In genomic region chr15:48999314-48999713, GRCh38 we compare ENCODE assay signal across 27 cellular contexts. TPM values are rescaled to one million over a fixed set of nuclear protein-coding genes. Genes with fewer than 3 reads are reported as not detected.
"Had no signal": no experiment of that assay in that cellular context is flagged by ENCODE, and none has a peak within 500 bp of the region (broad histone marks: within the 10 kb centered on the region; RNA-seq: fewer than 3 reads in every experiment).

No MANE protein-coding gene starts in this region.

- H3K27ac ChIP-seq: colonic mucosa, coronary artery, epithelial cell of prostate, esophagus muscularis mucosa, esophagus squamous epithelium, foreskin keratinocyte, gastrocnemius medialis, heart left ventricle, heart right ventricle had no signal

- H3K27me3 ChIP-seq: colonic mucosa, dorsolateral prefrontal cortex, esophagus muscularis mucosa, esophagus squamous epithelium, foreskin keratinocyte, gastrocnemius medialis, heart left ventricle, heart right ventricle had no signal

- H3K36me3 ChIP-seq: colonic mucosa had no signal

- DNase-seq: colonic mucosa; cortex of kidney; dermis blood vessel endothelial cell; dorsolateral prefrontal cortex; effector CD4-positive, alpha-beta T cell; effector CD8-positive, alpha-beta T cell; effector memory CD4-positive, alpha-beta T cell; effector memory CD8-positive, alpha-beta T cell; endodermal cell; erythroblast; esophagus squamous epithelium; foreskin fibroblast; foreskin keratinocyte; foreskin melanocyte; gastrocnemius medialis; glutamatergic neuron; head of caudate nucleus; heart left ventricle; heart right ventricle had no signal

- FAIRE-seq: colon, endometrium, endothelial cell of umbilical vein, frontal cortex had no signal

- H3K4me1 ChIP-seq: colonic mucosa, esophagus muscularis mucosa, esophagus squamous epithelium, foreskin keratinocyte, gastrocnemius medialis, heart left ventricle, heart right ventricle had no signal

- H3K4me3 ChIP-seq: colonic mucosa, coronary artery, dorsolateral prefrontal cortex, esophagus muscularis mucosa, esophagus squamous epithelium, gastrocnemius medialis, heart left ventricle, heart right ventricle had no signal

- ATAC-seq: effector memory CD8-positive, alpha-beta T cell; esophagus mucosa; foreskin keratinocyte; gastrocnemius medialis; heart left ventricle; heart right ventricle had no signal

- H3K9me3 ChIP-seq: colonic mucosa, esophagus muscularis mucosa, esophagus squamous epithelium, gastrocnemius medialis had no signal

RNA-seq across cellular contexts. Expression of gene SHC4, which starts 35.6 kb away (rescaled TPM):
- total RNA-seq: esophagus mucosa had no signal
- polyA plus RNA-seq: endothelial cell of umbilical vein had no signal
